1 cellular context compared by ENCODE assay signal in the genomic region with DNA sequence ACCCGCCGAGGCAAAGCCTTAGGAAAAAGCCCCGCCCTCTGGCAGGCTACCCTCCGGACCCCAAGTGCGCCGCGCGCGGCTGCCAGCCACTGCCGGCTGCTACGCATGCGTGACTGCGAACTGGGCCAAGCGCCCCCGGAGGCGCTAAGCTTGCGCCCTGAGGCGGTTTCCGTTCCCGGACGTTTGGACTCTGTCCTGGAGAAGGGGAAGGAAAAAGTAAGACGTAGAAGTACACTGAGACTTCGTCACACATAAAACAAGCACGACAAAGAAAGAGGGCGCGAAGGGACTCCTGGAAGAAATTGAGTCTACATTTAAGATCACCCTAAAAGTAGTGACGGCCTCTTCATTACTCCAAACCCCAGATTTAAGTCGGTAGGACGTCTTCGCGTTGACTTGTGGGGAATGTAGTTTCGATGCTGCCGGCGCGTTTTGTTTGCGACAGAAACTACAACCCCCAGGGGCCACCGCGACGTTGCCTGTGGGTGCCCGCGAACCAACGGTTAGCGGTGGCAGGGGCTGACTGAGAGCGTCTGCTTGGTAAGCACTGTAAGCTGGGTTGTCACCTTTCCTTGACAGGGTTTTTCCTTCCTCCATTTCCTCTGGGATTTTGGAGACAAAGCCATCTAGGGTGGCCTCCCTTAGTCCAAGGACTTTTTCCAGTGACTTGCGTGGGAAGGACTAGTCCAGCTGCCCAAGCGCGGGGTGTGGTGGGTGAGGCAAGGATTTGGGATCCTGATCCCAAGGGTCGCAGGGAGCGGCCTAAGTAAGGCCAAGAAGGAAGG.
A peak's percentile ranks its signal among the peaks of the same experiment; 100 is the strongest.
TF ChIP-seq lines count a peak whose summit lies in the region.

A gene (plus strand): TSS at position 472 of the 785 bp plus-strand sequence. CDS start 49,715 bp downstream, outside the sequence.

TF ChIP-seq in HepG2, 621 proteins besides CTCF, POLR2A, EP300 and RAD21 (continued from another document and continues in another):
- TF ChIP-seq ZFP90 (CRISPR knock-in tag; IDR thresholded peaks at IDR 0.05; ENCODE audit: borderline replicate concordance), result peak; percentile 46; the same call in 1 of the 2 replicates
- TF ChIP-seq ZNF619 (CRISPR knock-in tag; IDR thresholded peaks at IDR 0.05), result no peak
- TF ChIP-seq ZNF136 (CRISPR knock-in tag; IDR thresholded peaks at IDR 0.05; ENCODE audit: low read depth), result no peak; the same call in 1 of the 2 replicates
- TF ChIP-seq, protein P1, sequence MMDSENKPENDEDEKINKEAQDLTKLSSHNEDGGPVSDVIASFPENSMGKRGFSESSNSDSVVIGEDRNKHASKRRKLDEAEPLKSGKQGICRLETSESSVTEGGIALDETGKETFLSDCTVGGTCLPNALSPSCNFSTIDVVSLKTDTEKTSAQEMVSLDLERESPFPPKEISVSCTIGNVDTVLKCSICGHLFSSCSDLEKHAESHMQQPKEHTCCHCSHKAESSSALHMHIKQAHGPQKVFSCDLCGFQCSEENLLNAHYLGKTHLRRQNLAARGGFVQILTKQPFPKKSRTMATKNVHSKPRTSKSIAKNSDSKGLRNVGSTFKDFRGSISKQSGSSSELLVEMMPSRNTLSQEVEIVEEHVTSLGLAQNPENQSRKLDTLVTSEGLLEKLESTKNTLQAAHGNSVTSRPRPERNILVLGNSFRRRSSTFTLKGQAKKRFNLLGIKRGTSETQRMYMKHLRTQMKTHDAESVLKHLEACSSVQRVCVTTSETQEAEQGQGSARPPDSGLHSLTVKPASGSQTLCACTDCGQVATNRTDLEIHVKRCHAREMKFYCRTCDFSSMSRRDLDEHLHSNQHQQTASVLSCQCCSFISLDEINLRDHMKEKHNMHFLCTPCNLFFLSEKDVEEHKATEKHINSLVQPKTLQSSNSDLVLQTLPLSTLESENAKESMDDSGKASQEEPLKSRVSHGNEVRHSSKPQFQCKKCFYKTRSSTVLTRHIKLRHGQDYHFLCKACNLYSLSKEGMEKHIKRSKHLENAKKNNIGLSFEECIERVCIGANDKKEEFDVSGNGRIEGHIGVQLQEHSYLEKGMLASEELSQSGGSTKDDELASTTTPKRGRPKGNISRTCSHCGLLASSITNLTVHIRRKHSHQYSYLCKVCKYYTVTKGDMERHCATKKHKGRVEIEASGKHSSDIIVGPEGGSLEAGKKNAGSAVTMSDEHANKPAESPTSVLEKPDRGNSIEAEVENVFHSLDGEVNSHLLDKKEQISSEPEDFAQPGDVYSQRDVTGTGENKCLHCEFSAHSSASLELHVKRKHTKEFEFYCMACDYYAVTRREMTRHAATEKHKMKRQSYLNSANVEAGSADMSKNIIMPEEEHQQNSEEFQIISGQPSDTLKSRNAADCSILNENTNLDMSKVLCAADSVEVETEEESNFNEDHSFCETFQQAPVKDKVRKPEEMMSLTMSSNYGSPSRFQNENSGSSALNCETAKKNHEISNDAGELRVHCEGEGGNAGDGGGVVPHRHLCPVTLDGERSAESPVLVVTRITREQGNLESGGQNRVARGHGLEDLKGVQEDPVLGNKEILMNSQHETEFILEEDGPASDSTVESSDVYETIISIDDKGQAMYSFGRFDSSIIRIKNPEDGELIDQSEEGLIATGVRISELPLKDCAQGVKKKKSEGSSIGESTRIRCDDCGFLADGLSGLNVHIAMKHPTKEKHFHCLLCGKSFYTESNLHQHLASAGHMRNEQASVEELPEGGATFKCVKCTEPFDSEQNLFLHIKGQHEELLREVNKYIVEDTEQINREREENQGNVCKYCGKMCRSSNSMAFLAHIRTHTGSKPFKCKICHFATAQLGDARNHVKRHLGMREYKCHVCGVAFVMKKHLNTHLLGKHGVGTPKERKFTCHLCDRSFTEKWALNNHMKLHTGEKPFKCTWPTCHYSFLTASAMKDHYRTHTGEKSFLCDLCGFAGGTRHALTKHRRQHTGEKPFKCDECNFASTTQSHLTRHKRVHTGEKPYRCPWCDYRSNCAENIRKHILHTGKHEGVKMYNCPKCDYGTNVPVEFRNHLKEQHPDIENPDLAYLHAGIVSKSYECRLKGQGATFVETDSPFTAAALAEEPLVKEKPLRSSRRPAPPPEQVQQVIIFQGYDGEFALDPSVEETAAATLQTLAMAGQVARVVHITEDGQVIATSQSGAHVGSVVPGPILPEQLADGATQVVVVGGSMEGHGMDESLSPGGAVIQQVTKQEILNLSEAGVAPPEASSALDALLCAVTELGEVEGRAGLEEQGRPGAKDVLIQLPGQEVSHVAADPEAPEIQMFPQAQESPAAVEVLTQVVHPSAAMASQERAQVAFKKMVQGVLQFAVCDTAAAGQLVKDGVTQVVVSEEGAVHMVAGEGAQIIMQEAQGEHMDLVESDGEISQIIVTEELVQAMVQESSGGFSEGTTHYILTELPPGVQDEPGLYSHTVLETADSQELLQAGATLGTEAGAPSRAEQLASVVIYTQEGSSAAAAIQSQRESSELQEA (CRISPR knock-in tag; IDR thresholded peaks at IDR 0.05; ENCODE audit: not compliant biosample characterization), result no peak
- TF ChIP-seq, protein P2, sequence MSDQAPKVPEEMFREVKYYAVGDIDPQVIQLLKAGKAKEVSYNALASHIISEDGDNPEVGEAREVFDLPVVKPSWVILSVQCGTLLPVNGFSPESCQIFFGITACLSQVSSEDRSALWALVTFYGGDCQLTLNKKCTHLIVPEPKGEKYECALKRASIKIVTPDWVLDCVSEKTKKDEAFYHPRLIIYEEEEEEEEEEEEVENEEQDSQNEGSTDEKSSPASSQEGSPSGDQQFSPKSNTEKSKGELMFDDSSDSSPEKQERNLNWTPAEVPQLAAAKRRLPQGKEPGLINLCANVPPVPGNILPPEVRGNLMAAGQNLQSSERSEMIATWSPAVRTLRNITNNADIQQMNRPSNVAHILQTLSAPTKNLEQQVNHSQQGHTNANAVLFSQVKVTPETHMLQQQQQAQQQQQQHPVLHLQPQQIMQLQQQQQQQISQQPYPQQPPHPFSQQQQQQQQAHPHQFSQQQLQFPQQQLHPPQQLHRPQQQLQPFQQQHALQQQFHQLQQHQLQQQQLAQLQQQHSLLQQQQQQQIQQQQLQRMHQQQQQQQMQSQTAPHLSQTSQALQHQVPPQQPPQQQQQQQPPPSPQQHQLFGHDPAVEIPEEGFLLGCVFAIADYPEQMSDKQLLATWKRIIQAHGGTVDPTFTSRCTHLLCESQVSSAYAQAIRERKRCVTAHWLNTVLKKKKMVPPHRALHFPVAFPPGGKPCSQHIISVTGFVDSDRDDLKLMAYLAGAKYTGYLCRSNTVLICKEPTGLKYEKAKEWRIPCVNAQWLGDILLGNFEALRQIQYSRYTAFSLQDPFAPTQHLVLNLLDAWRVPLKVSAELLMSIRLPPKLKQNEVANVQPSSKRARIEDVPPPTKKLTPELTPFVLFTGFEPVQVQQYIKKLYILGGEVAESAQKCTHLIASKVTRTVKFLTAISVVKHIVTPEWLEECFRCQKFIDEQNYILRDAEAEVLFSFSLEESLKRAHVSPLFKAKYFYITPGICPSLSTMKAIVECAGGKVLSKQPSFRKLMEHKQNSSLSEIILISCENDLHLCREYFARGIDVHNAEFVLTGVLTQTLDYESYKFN (CRISPR knock-in tag; conservative IDR thresholded peaks at IDR 0.05), result peak; percentile 39
- TF ChIP-seq, protein P3, sequence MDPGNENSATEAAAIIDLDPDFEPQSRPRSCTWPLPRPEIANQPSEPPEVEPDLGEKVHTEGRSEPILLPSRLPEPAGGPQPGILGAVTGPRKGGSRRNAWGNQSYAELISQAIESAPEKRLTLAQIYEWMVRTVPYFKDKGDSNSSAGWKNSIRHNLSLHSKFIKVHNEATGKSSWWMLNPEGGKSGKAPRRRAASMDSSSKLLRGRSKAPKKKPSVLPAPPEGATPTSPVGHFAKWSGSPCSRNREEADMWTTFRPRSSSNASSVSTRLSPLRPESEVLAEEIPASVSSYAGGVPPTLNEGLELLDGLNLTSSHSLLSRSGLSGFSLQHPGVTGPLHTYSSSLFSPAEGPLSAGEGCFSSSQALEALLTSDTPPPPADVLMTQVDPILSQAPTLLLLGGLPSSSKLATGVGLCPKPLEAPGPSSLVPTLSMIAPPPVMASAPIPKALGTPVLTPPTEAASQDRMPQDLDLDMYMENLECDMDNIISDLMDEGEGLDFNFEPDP (CRISPR knock-in tag; conservative IDR thresholded peaks at IDR 0.05), result no peak
- TF ChIP-seq PTBP1 (IDR thresholded peaks at IDR 0.05; ENCODE audit: low read depth, low read length, poor library complexity, severe bottlenecking), result no peak
- TF ChIP-seq, protein P4, sequence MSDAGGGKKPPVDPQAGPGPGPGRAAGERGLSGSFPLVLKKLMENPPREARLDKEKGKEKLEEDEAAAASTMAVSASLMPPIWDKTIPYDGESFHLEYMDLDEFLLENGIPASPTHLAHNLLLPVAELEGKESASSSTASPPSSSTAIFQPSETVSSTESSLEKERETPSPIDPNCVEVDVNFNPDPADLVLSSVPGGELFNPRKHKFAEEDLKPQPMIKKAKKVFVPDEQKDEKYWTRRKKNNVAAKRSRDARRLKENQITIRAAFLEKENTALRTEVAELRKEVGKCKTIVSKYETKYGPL (CRISPR knock-in tag; IDR thresholded peaks at IDR 0.05), result 0 out of 2 replicates have a peak, but pooled peaks have one; percentile 5
- TF ChIP-seq ZFP1 (CRISPR knock-in tag; IDR thresholded peaks at IDR 0.05), result peak; percentile 57; the same call in 1 of the 2 replicates
- no peak for TF ChIP-seq ZEB1 (IDR thresholded peaks at IDR 0.05; ENCODE audit: insufficient replicate concordance, low read depth)
- no peak for TF ChIP-seq PRPF4 (IDR thresholded peaks at IDR 0.05; ENCODE audit: low read depth, low read length, poor library complexity, severe bottlenecking)
- TF ChIP-seq ZNF75D (CRISPR knock-in tag; IDR thresholded peaks at IDR 0.05; ENCODE audit: borderline replicate concordance), result no peak
- TF ChIP-seq, protein P5, sequence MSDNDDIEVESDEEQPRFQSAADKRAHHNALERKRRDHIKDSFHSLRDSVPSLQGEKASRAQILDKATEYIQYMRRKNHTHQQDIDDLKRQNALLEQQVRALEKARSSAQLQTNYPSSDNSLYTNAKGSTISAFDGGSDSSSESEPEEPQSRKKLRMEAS (IDR thresholded peaks at IDR 0.05), result peak; percentile 31; the same call in 1 of the 2 replicates
- TF ChIP-seq NCOA1 (CRISPR knock-in tag; IDR thresholded peaks at IDR 0.05), result no peak; the same call in 1 of the 2 replicates
- no peak for TF ChIP-seq RCOR2 (CRISPR knock-in tag; IDR thresholded peaks at IDR 0.05)
- no peak for TF ChIP-seq ARHGAP35 (CRISPR knock-in tag; IDR thresholded peaks at IDR 0.05; ENCODE audit: borderline replicate concordance)
- TF ChIP-seq ZBTB21 (CRISPR knock-in tag; IDR thresholded peaks at IDR 0.05), result peak; percentile 70; the same call in 1 of the 2 replicates
- TF ChIP-seq ZNF878 (CRISPR knock-in tag; IDR thresholded peaks at IDR 0.05), result no peak
- TF ChIP-seq NCOA2 (CRISPR knock-in tag; IDR thresholded peaks at IDR 0.05), result no peak
- peak; percentile 94 for TF ChIP-seq ZFX (CRISPR knock-in tag; IDR thresholded peaks at IDR 0.05; ENCODE audit: low read depth)
- no peak for TF ChIP-seq ZNF557 (CRISPR knock-in tag; IDR thresholded peaks at IDR 0.05)
- TF ChIP-seq, protein P6, sequence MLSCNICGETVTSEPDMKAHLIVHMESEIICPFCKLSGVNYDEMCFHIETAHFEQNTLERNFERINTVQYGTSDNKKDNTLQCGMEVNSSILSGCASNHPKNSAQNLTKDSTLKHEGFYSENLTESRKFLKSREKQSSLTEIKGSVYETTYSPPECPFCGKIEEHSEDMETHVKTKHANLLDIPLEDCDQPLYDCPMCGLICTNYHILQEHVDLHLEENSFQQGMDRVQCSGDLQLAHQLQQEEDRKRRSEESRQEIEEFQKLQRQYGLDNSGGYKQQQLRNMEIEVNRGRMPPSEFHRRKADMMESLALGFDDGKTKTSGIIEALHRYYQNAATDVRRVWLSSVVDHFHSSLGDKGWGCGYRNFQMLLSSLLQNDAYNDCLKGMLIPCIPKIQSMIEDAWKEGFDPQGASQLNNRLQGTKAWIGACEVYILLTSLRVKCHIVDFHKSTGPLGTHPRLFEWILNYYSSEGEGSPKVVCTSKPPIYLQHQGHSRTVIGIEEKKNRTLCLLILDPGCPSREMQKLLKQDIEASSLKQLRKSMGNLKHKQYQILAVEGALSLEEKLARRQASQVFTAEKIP (CRISPR knock-in tag; IDR thresholded peaks at IDR 0.05; ENCODE audit: borderline replicate concordance), result no peak
- peak; percentile 99 for TF ChIP-seq ZNF143 (CRISPR knock-in tag; IDR thresholded peaks at IDR 0.05)
- TF ChIP-seq, protein P7, sequence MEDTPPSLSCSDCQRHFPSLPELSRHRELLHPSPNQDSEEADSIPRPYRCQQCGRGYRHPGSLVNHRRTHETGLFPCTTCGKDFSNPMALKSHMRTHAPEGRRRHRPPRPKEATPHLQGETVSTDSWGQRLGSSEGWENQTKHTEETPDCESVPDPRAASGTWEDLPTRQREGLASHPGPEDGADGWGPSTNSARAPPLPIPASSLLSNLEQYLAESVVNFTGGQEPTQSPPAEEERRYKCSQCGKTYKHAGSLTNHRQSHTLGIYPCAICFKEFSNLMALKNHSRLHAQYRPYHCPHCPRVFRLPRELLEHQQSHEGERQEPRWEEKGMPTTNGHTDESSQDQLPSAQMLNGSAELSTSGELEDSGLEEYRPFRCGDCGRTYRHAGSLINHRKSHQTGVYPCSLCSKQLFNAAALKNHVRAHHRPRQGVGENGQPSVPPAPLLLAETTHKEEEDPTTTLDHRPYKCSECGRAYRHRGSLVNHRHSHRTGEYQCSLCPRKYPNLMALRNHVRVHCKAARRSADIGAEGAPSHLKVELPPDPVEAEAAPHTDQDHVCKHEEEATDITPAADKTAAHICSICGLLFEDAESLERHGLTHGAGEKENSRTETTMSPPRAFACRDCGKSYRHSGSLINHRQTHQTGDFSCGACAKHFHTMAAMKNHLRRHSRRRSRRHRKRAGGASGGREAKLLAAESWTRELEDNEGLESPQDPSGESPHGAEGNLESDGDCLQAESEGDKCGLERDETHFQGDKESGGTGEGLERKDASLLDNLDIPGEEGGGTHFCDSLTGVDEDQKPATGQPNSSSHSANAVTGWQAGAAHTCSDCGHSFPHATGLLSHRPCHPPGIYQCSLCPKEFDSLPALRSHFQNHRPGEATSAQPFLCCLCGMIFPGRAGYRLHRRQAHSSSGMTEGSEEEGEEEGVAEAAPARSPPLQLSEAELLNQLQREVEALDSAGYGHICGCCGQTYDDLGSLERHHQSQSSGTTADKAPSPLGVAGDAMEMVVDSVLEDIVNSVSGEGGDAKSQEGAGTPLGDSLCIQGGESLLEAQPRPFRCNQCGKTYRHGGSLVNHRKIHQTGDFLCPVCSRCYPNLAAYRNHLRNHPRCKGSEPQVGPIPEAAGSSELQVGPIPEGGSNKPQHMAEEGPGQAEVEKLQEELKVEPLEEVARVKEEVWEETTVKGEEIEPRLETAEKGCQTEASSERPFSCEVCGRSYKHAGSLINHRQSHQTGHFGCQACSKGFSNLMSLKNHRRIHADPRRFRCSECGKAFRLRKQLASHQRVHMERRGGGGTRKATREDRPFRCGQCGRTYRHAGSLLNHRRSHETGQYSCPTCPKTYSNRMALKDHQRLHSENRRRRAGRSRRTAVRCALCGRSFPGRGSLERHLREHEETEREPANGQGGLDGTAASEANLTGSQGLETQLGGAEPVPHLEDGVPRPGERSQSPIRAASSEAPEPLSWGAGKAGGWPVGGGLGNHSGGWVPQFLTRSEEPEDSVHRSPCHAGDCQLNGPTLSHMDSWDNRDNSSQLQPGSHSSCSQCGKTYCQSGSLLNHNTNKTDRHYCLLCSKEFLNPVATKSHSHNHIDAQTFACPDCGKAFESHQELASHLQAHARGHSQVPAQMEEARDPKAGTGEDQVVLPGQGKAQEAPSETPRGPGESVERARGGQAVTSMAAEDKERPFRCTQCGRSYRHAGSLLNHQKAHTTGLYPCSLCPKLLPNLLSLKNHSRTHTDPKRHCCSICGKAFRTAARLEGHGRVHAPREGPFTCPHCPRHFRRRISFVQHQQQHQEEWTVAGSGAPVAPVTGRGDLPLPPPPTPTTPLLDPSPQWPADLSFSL (CRISPR knock-in tag; IDR thresholded peaks at IDR 0.05), result no peak
- no peak for TF ChIP-seq STAT5B (CRISPR knock-in tag; IDR thresholded peaks at IDR 0.05)
- TF ChIP-seq CCAR2 (optimal IDR thresholded peaks at IDR 0.05; ENCODE audit: low read depth, low read length), result no peak
- TF ChIP-seq KLF16 (CRISPR knock-in tag; IDR thresholded peaks at IDR 0.05), result no peak; a peak in 1 of 4 replicates
- TF ChIP-seq, protein P8, sequence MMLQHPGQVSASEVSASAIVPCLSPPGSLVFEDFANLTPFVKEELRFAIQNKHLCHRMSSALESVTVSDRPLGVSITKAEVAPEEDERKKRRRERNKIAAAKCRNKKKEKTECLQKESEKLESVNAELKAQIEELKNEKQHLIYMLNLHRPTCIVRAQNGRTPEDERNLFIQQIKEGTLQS (CRISPR knock-in tag; IDR thresholded peaks at IDR 0.05), result 0 out of 2 replicates have a peak, but pooled peaks have one; percentile 8
